ENCODE assay signal across 19 cellular contexts in genomic region chr11:70700453-70700852, GRCh38.
"Had no signal": no experiment of that assay in that cellular context is flagged by ENCODE, and none has a peak within 500 bp of the region (broad histone marks: within the 10 kb centered on the region; RNA-seq: fewer than 3 reads in every experiment).

No MANE protein-coding gene starts in this region.

- H3K27ac ChIP-seq: foreskin keratinocyte, hepatocyte, parathyroid adenoma, psoas muscle, skin epidermis, thoracic aorta, transverse colon had no signal

- H3K4me1 Mint-ChIP-seq: natural killer cell had no signal

- H3K9me3 ChIP-seq: psoas muscle, thoracic aorta, transverse colon had no signal

- DNase-seq: cerebellar nuclear complex; effector memory CD8-positive, alpha-beta T cell; foreskin keratinocyte; kidney glomerular epithelial cell; natural killer cell; occipital lobe; retina; stimulated activated CD4-positive, alpha-beta T cell treated with anti-CD3 and anti-CD28 coated beads, Interleukin-12 subunit alpha, Interleukin-12 subunit beta, amount 100 ng/mL, for 4 hours; stimulated activated naive CD4-positive, alpha-beta T cell; stomach; substantia nigra; transverse colon had no signal

- H3K27me3 ChIP-seq: foreskin keratinocyte, hepatocyte, transverse colon had no signal

- H3K9me3 Mint-ChIP-seq: dendritic cell treated with granulocyte-macrophage colony-stimulating factor and Interleukin-4, amounts not matched to agents 40 ng/mL and 50 ng/mL, for 4 days; natural killer cell had no signal

- H2AFZ ChIP-seq: hepatocyte, parathyroid adenoma had no signal

- H3K27me3 Mint-ChIP-seq: dendritic cell treated with granulocyte-macrophage colony-stimulating factor and Interleukin-4, amounts not matched to agents 40 ng/mL and 50 ng/mL, for 4 days had no signal

- H3K9ac ChIP-seq: parathyroid adenoma had no signal

- H3K36me3 ChIP-seq: thoracic aorta, transverse colon had no signal

- H3K4me3 Mint-ChIP-seq: dendritic cell treated with granulocyte-macrophage colony-stimulating factor and Interleukin-4, amounts not matched to agents 40 ng/mL and 50 ng/mL, for 4 days; effector memory CD8-positive, alpha-beta T cell; natural killer cell; neural crest cell had no signal

- H3K36me3 Mint-ChIP-seq: natural killer cell had no signal

- H3K4me3 ChIP-seq: hepatocyte, psoas muscle, skin epidermis, stomach, thoracic aorta, transverse colon had no signal

- ATAC-seq: effector memory CD8-positive, alpha-beta T cell; foreskin keratinocyte; natural killer cell; psoas muscle had no signal

- H3K4me1 ChIP-seq: foreskin keratinocyte, parathyroid adenoma, psoas muscle, transverse colon had no signal

- H3K4me2 ChIP-seq: hepatocyte had no signal
